In genomic region chr6:134826889-134827737, GRCh38 we compare ENCODE assay signal across 11 cellular contexts.
DNase-seq lines count a peak whose midpoint lies in the region; ATAC-seq and TF ChIP-seq lines count a peak whose summit lies in the region.
"Had no signal": no experiment of that assay in that cellular context is flagged by ENCODE, and none has a peak within 500 bp of the region (broad histone marks: within the 10 kb centered on the region; RNA-seq: fewer than 3 reads in every experiment).

No MANE protein-coding gene starts in this region.

- peak; percentile 36 for TF ChIP-seq CTCF in AG09319 (IDR thresholded peaks at IDR 0.05; ENCODE audit: low read depth, low read length)

- ATAC-seq in HG02759 (IDR thresholded peaks at IDR 0.05; ENCODE audit: unreplicated experiment) = no peak
- no peak for ATAC-seq in HG03565 (IDR thresholded peaks at IDR 0.05; ENCODE audit: unreplicated experiment)

- DNase-seq in AG09319 (ENCODE audit: extremely low read depth, low read depth) (peak; percentile 99), LoVo (ENCODE audit: low spot score) (peak; percentile 9), epithelial cell of prostate (ENCODE audit: low read depth, low spot score) (peak; percentile 61), myocyte (ENCODE audit: low read depth) (peak; percentile 92), SK-N-DZ (ENCODE audit: low spot score) (no peak), NCI-H524 treated with DMSO at 0.1 percent for 48 hours (lab: John Stamatoyannopoulos, UW) (no peak)
- DNase-seq: C1 segment of cervical spinal cord, NCI-H1105 had no signal

- peak overlapping the region; percentile 34 for H3K27ac ChIP-seq in epithelial cell of prostate
- H3K27ac ChIP-seq: neutrophil had no signal

Comparison
In these comparisons a context has a peak if more than half of its experiments do, and no peak if none do; other contexts are left out.
1. DNase-seq: peak in AG09319 (single experiment), LoVo (single experiment), epithelial cell of prostate (single experiment) and myocyte (single experiment); none in SK-N-DZ (single experiment) and NCI-H524 treated with DMSO at 0.1 percent for 48 hours (single experiment).